In genomic region chr19:12722566-12723382, GRCh38 we compare ENCODE assay signal across 1 cellular context.
TF ChIP-seq lines count a peak whose summit lies in the region.

No MANE protein-coding gene starts in this region.

TF ChIP-seq in HepG2, 621 proteins besides CTCF, POLR2A, EP300 and RAD21 (continued from another document and continues in another):
- TF ChIP-seq AHDC1 (CRISPR knock-in tag; IDR thresholded peaks at IDR 0.05; ENCODE audit: borderline replicate concordance) (no peak), NFIC (IDR thresholded peaks at IDR 0.05; ENCODE audit: low read length) (peak; percentile 37; the same call in 1 of the 2 replicates), GTF2F1 (IDR thresholded peaks at IDR 0.05; ENCODE audit: low read length) (peak; percentile 95), ATF5 (CRISPR knock-in tag; IDR thresholded peaks at IDR 0.05; ENCODE audit: low read depth) (no peak), ZNF274 (CRISPR knock-in tag; IDR thresholded peaks at IDR 0.05) (no peak), PHF20 (CRISPR knock-in tag; IDR thresholded peaks at IDR 0.05) (peak; percentile 85), TBX2 (CRISPR knock-in tag; IDR thresholded peaks at IDR 0.05; ENCODE audit: borderline replicate concordance) (no peak; the same call in 1 of the 2 replicates), RXRB (CRISPR knock-in tag; IDR thresholded peaks at IDR 0.05; ENCODE audit: borderline replicate concordance) (peak; percentile 60), CEBPZ (IDR thresholded peaks at IDR 0.05; ENCODE audit: low read length) (no peak), TEF (CRISPR knock-in tag; IDR thresholded peaks at IDR 0.05) (no peak), ZNF577 (CRISPR knock-in tag; IDR thresholded peaks at IDR 0.05; ENCODE audit: borderline replicate concordance, low read depth) (no peak), HNF4A (CRISPR knock-in tag; IDR thresholded peaks at IDR 0.05) (peak; percentile 17; the same call in 1 of the 2 replicates), ZNF770 (CRISPR knock-in tag; IDR thresholded peaks at IDR 0.05) (peak; percentile 41; the same call in 1 of the 2 replicates), USF2 (IDR thresholded peaks at IDR 0.05; ENCODE audit: low read depth, low read length) (peak; percentile 99), USF2 (CRISPR knock-in tag; IDR thresholded peaks at IDR 0.05; ENCODE audit: borderline replicate concordance) (peak; percentile 97; the same call in 1 of the 2 replicates), BORCS8-MEF2B (CRISPR knock-in tag; IDR thresholded peaks at IDR 0.05) (no peak; the same call in 1 of the 2 replicates), E2F5 (CRISPR knock-in tag; conservative IDR thresholded peaks at IDR 0.05) (peak; percentile 60; the same call in 1 of the 2 replicates), ZNF431 (CRISPR knock-in tag; IDR thresholded peaks at IDR 0.05; ENCODE audit: borderline replicate concordance, low read depth) (no peak), KDM2A (CRISPR knock-in tag; IDR thresholded peaks at IDR 0.05; ENCODE audit: borderline replicate concordance, low read depth) (peak; percentile 85), RARA (CRISPR knock-in tag; IDR thresholded peaks at IDR 0.05) (0 out of 2 replicates have a peak, but pooled peaks have one; percentile 10), CREB3 (CRISPR knock-in tag; IDR thresholded peaks at IDR 0.05) (0 out of 2 replicates have a peak, but pooled peaks have one; percentile 14), ZNF816 (CRISPR knock-in tag; IDR thresholded peaks at IDR 0.05; ENCODE audit: borderline replicate concordance) (peak; percentile 52; the same call in 1 of the 2 replicates), CCDC6 (CRISPR knock-in tag; IDR thresholded peaks at IDR 0.05) (peak; percentile 19; the same call in 1 of the 2 replicates), ZNF747 (CRISPR knock-in tag; IDR thresholded peaks at IDR 0.05; ENCODE audit: borderline replicate concordance) (no peak), ATRX (CRISPR knock-in tag; IDR thresholded peaks at IDR 0.05; ENCODE audit: borderline replicate concordance) (no peak), GABPB1 (CRISPR knock-in tag; IDR thresholded peaks at IDR 0.05) (peak; percentile 95), PRMT3 (CRISPR knock-in tag; IDR thresholded peaks at IDR 0.05; ENCODE audit: borderline replicate concordance, low read depth) (no peak), ZBTB42 (CRISPR knock-in tag; IDR thresholded peaks at IDR 0.05) (no peak), FOXM1 (CRISPR knock-in tag; IDR thresholded peaks at IDR 0.05) (no peak), ZNF678 (CRISPR knock-in tag; IDR thresholded peaks at IDR 0.05) (no peak), ZNF646 (CRISPR knock-in tag; IDR thresholded peaks at IDR 0.05) (no peak)
